ENCODE assay signal across 8 cellular contexts in the genomic region with DNA sequence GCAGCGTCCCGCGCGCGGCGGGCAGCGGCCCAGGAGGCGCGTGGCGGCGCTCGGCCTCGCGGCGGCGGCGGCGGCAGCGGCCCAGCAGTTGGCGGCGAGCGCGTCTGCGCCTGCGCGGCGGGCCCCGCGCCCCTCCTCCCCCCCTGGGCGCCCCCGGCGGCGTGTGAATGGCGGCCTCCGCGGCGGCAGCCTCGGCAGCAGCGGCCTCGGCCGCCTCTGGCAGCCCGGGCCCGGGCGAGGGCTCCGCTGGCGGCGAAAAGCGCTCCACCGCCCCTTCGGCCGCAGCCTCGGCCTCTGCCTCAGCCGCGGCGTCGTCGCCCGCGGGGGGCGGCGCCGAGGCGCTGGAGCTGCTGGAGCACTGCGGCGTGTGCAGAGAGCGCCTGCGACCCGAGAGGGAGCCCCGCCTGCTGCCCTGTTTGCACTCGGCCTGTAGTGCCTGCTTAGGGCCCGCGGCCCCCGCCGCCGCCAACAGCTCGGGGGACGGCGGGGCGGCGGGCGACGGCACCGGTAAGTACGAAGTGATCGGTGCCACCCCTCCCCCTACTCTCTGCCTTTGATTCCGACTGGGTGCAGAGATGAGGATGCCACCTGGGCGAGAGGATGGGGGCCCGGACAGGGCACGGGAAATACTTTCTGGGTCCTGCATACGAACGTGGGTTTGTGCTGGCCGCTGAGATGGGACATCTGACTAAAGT. TPM values are rescaled to one million over a fixed set of nuclear protein-coding genes. Genes with fewer than 3 reads are reported as not detected.
DNase-seq lines count a peak whose midpoint lies in the region; ATAC-seq, FAIRE-seq and TF ChIP-seq lines count a peak whose summit lies in the region.

No MANE protein-coding gene starts in this region.

- no peak for FAIRE-seq in GM12878 (lab: Jason Lieb, UNC)

- H3K36me3 ChIP-seq in GM12878 (ENCODE audit: control insufficient read depth in 2 of 2, insufficient read depth in 2 of 2, low read length in 1 of 2) = peaks cover 27 to 32% of the 10 kb centered on the region in 2 experiments; a peak in 3 of 4 replicates
- peaks cover 12% of the 10 kb centered on the region for H3K36me3 ChIP-seq in kidney epithelial cell (ENCODE audit: control insufficient read depth, insufficient read depth, low read length)

- no TSS peak for BruUV-seq in GM12878 (replicated peaks; lab: Mats Ljungman, UMichigan)

- no peak for TF ChIP-seq CTCF in GM12865 (IDR thresholded peaks at IDR 0.05; ENCODE audit: insufficient read depth, low read depth, low read length, missing control alignments)
- TF ChIP-seq CTCF in NB4 (IDR thresholded peaks at IDR 0.05; ENCODE audit: low read depth, low read length) = no peak
- TF ChIP-seq CTCF in GM12878 (IDR thresholded peaks at IDR 0.05 in 2 of 3, conservative IDR thresholded peaks at IDR 0.05 in 1 of 3; ENCODE audit: control insufficient read depth in 2 of 3, extremely low read depth in 1 of 3, insufficient read depth in 1 of 3, low read depth in 3 of 3, low read length in 3 of 3) = no peak
- no peak for TF ChIP-seq CTCF in kidney epithelial cell (IDR thresholded peaks at IDR 0.05; ENCODE audit: insufficient read depth, low read length, poor library complexity, severe bottlenecking)

- POLR2A ChIA-PET in GM12878 (lab: Charles Lee) = interaction anchor here (0.5 to 3.6 kb wide), 15 partner anchors 10 to 1161 kb away, joined by 3 to 41 read pairs (median 4); a partner anchor contains a TSS

- H3K4me2 ChIP-seq in GM12878 (ENCODE audit: control insufficient read depth, insufficient read depth) = peak overlapping the region; percentile 100; the same call in 1 of the 2 replicates

- DNase-seq in GM12865 (ENCODE audit: low read depth) (peak; percentile 72), HCEC 1CT (peak; percentile 39), NB4 (ENCODE audit: low read depth) (no peak), GM12878 (ENCODE audit: low read depth, low spot score) (no peak), kidney epithelial cell (ENCODE audit: low read depth) (no peak), NCI-H524 (lab: John Stamatoyannopoulos, UW) (no peak), NCI-H1694 (lab: John Stamatoyannopoulos, UW) (no peak)
- DNase-seq in stimulated activated CD8-positive, alpha-beta memory T cell treated with anti-CD3 and anti-CD28 coated beads, Interleukin-15, amount 100 ng/mL, for 48 hours (ENCODE audit: low read depth in 2 of 2) = peak; percentile 64 to 65

- SMC1A ChIA-PET in GM12878 (lab: Charles Lee; ENCODE audit: uncharacterized antibody, unreplicated experiment) = interaction anchor here (1.0 to 3.2 kb wide), 5 partner anchors 8 to 31 kb away, joined by 3 to 14 read pairs (median 7); a partner anchor contains a TSS

- CTCF ChIA-PET in GM12878 (lab: Yijun Ruan, JAX) = interaction anchor here (1.0 to 3.0 kb wide), 6 partner anchors 9 to 33 kb away, joined by 3 to 21 read pairs (median 4); a partner anchor contains a TSS

- TF ChIP-seq EP300 in GM12878 (IDR thresholded peaks at IDR 0.05; ENCODE audit: borderline replicate concordance in 1 of 2, control insufficient read depth in 1 of 2, low read depth in 2 of 2, low read length in 2 of 2) = no peak

- H3K27me3 ChIP-seq in GM12878 (replicated peaks in 1 of 2; ENCODE audit: control insufficient read depth in 2 of 2, insufficient read depth in 2 of 2, low read length in 1 of 2) (no peaks in the 10 kb centered on the region; a peak in 1 of 4 replicates), kidney epithelial cell (ENCODE audit: control insufficient read depth, insufficient read depth, low read length) (peaks cover 3% of the 10 kb centered on the region)

- TF ChIP-seq POLR2A in NB4 (IDR thresholded peaks at IDR 0.05; ENCODE audit: extremely low read depth, insufficient read length) (no peak), GM12878 (IDR thresholded peaks at IDR 0.05; ENCODE audit: low read depth, low read length) (peak; percentile 16)

- peak; percentile 37 for ATAC-seq in GM12878

- peak overlapping the region; percentile 92 for H3K9ac ChIP-seq in GM12878 (ENCODE audit: control insufficient read depth, insufficient read depth, low read length)

- H3K4me1 ChIP-seq in GM12878 (ENCODE audit: control insufficient read depth, insufficient read depth, low read length) = peaks cover 8% of the 10 kb centered on the region

- WGBS in GM12878 (ENCODE audit: insufficient coverage, insufficient replicate concordance, low lambda C conversion rate, missing lambda C conversion rate) = under 1% methylated on average over 33 of the region's 92 CpGs

- peaks cover 19% of the 10 kb centered on the region for H4K20me1 ChIP-seq in GM12878 (ENCODE audit: control insufficient read depth, insufficient read depth)

- intact Hi-C loops in GM12878 (cut with micrococcal nuclease; ENCODE audit: unreplicated experiment) = loop anchor here (1.0 to 2.0 kb wide), 2 partner anchors 11 to 28 kb away; a partner anchor contains a TSS

- RAD21 ChIA-PET in GM12878 (lab: Charles Lee; ENCODE audit: unreplicated experiment) = interaction anchor here (0.8 to 2.6 kb wide), 5 partner anchors 10 to 30 kb away, joined by 3 to 25 read pairs (median 4); a partner anchor contains a TSS

- H3K9me3 ChIP-seq in GM12878 (replicated peaks; ENCODE audit: control insufficient read depth, insufficient read depth, low read length) = no peaks in the 10 kb centered on the region

- H3K27ac ChIP-seq in GM12878 (ENCODE audit: control insufficient read depth, insufficient read depth) = peak overlapping the region; percentile 78

- H2AFZ ChIP-seq in GM12878 (ENCODE audit: control insufficient read depth, low read depth, low read length) = peak overlapping the region; percentile 71

- H3K4me3 ChIP-seq in GM12865 (ENCODE audit: low read depth, low read length) (peak overlapping the region; percentile 76), NB4 (ENCODE audit: low read depth, low read length) (peak overlapping the region; percentile 93), GM12878 (peak overlapping the region; percentile 92), kidney epithelial cell (ENCODE audit: low read depth, low read length) (peak overlapping the region; percentile 90)

- TF ChIP-seq RAD21 in GM12878 (IDR thresholded peaks at IDR 0.05; ENCODE audit: insufficient read depth, low read depth, low read length) = no peak

- peaks cover 37% of the 10 kb centered on the region for H3K79me2 ChIP-seq in GM12878 (ENCODE audit: control insufficient read depth, insufficient read depth, low read length)

- in situ Hi-C loops in GM12878 (cut with MboI) = no loop called here

RNA-seq across cellular contexts. Expression of a gene that starts 0.9 kb away (rescaled TPM):
- total RNA-seq in GM12878 (2013; cell fraction: nucleolus; rRNA removed) = 166 and 167 TPM in 2 replicates
- total RNA-seq in GM12878 (2014; rRNA removed) (569 and 650 TPM in 2 replicates), GM12878 (2014; rRNA removed; fragmentation: Illumina TruSeq; extraction: Trizol) (256 and 311 TPM in 2 replicates), GM12878 (2021) (492 and 503 TPM in 2 replicates), kidney epithelial cell (381 and 470 TPM in 2 replicates)
- 313 TPM for polyA plus RNA-seq in GM12878 (2011; ENCODE audit: low read depth)
- polyA plus RNA-seq in GM12878 (2011; rRNA removed) (167 and 420 TPM in 2 replicates), GM12878 (2014; fragmentation: Illumina TruSeq; extraction: Trizol) (147 and 280 TPM in 2 replicates), GM12878 (2014; fragmentation: Nextera tagmentation; extraction: Ambion mirVana) (10 to 100 TPM in 1 of 2 experiments, 1 to 10 TPM in 1; 5.0 to 32.5 TPM), GM12878 (2014; rRNA removed) (363 and 502 TPM in 2 replicates), GM12878 (2016; fragmentation: Nextera tagmentation; extraction: Ambion mirVana) (10 to 100 TPM; 82.9 to 91.1 TPM)
- polyA plus RNA-seq in GM12878 (2011; cell fraction: cytosol; rRNA removed) = 459 and 854 TPM in 2 replicates
- 1,223 and 1,590 TPM in 2 replicates for polyA plus RNA-seq in GM12878 (2011; cell fraction: nucleus; rRNA removed)
- polyA plus RNA-seq in GM12878 (2012) = 410 and 474 TPM in 2 replicates
- polyA minus RNA-seq in GM12878 (2011; rRNA and poly(A)+ RNA removed) = 1,048 and 1,483 TPM in 2 replicates
- 474 and 545 TPM in 2 replicates for polyA minus RNA-seq in GM12878 (2011; cell fraction: cytosol; rRNA and poly(A)+ RNA removed)
- 282 and 438 TPM in 2 replicates for polyA minus RNA-seq in GM12878 (2011; cell fraction: nucleus; rRNA and poly(A)+ RNA removed)

RNA-seq across cellular contexts. Expression of a gene that starts 10.2 kb away (rescaled TPM):
- 14.9 and 17.2 TPM in 2 replicates for total RNA-seq in GM12878 (2013; cell fraction: nucleolus; rRNA removed)
- total RNA-seq in GM12878 (2014; rRNA removed) (89.3 and 92.8 TPM in 2 replicates), GM12878 (2014; rRNA removed; fragmentation: Illumina TruSeq; extraction: Trizol) (89.3 and 95.0 TPM in 2 replicates), GM12878 (2021) (98.5 and 105 TPM in 2 replicates), kidney epithelial cell (139 and 154 TPM in 2 replicates)
- 83.1 TPM for polyA plus RNA-seq in GM12878 (2011; ENCODE audit: low read depth)
- polyA plus RNA-seq in GM12878 (2011; rRNA removed) (92.3 and 102 TPM in 2 replicates), GM12878 (2014; fragmentation: Illumina TruSeq; extraction: Trizol) (85.9 and 117 TPM in 2 replicates), GM12878 (2014; fragmentation: Nextera tagmentation; extraction: Ambion mirVana) (100 to 1,000 TPM in 1 of 2 experiments, 10 to 100 TPM in 1; 69.5 to 117 TPM), GM12878 (2014; rRNA removed) (168 and 172 TPM in 2 replicates), GM12878 (2016; fragmentation: Nextera tagmentation; extraction: Ambion mirVana) (100 to 1,000 TPM; 136 to 147 TPM)
- polyA plus RNA-seq in GM12878 (2011; cell fraction: cytosol; rRNA removed) = 130 and 146 TPM in 2 replicates
- 107 and 114 TPM in 2 replicates for polyA plus RNA-seq in GM12878 (2011; cell fraction: nucleus; rRNA removed)
- polyA plus RNA-seq in GM12878 (2012) = 117 and 138 TPM in 2 replicates
- 101 and 130 TPM in 2 replicates for polyA minus RNA-seq in GM12878 (2011; rRNA and poly(A)+ RNA removed)
- 36.1 and 36.4 TPM in 2 replicates for polyA minus RNA-seq in GM12878 (2011; cell fraction: cytosol; rRNA and poly(A)+ RNA removed)
- polyA minus RNA-seq in GM12878 (2011; cell fraction: nucleus; rRNA and poly(A)+ RNA removed) = 20.6 and 31.1 TPM in 2 replicates

RNA-seq across cellular contexts. Expression of a gene that starts 13.7 kb away (rescaled TPM):
- total RNA-seq in GM12878 (2013; cell fraction: nucleolus; rRNA removed) = 10.2 and 13.8 TPM in 2 replicates
- total RNA-seq in GM12878 (2014; rRNA removed) = 68.6 and 95.2 TPM in 2 replicates
- total RNA-seq in GM12878 (2014; rRNA removed; fragmentation: Illumina TruSeq; extraction: Trizol) = 61.7 and 66.8 TPM in 2 replicates
- 100 and 105 TPM in 2 replicates for total RNA-seq in GM12878 (2021)
- 73.3 TPM for polyA plus RNA-seq in GM12878 (2011; ENCODE audit: low read depth)
- polyA plus RNA-seq in GM12878 (2011; rRNA removed) = 55.6 and 92.7 TPM in 2 replicates
- 70.2 and 75.4 TPM in 2 replicates for polyA plus RNA-seq in GM12878 (2011; cell fraction: cytosol; rRNA removed)
- 82.4 and 83.2 TPM in 2 replicates for polyA plus RNA-seq in GM12878 (2011; cell fraction: nucleus; rRNA removed)
- polyA plus RNA-seq in GM12878 (2012) = 67.6 and 88.6 TPM in 2 replicates
- 105 and 127 TPM in 2 replicates for polyA plus RNA-seq in GM12878 (2014; fragmentation: Illumina TruSeq; extraction: Trizol)
- 1 to 10 TPM; 1.4 to 1.7 TPM for polyA plus RNA-seq in GM12878 (2014; fragmentation: Nextera tagmentation; extraction: Ambion mirVana)
- 81.0 and 87.0 TPM in 2 replicates for polyA plus RNA-seq in GM12878 (2014; rRNA removed)
- 10 to 100 TPM in 1 of 2 experiments, 1 to 10 TPM in 1; 9.6 to 11.3 TPM for polyA plus RNA-seq in GM12878 (2016; fragmentation: Nextera tagmentation; extraction: Ambion mirVana)
- 66.9 and 72.9 TPM in 2 replicates for polyA minus RNA-seq in GM12878 (2011; rRNA and poly(A)+ RNA removed)
- polyA minus RNA-seq in GM12878 (2011; cell fraction: cytosol; rRNA and poly(A)+ RNA removed) = 25.3 and 33.7 TPM in 2 replicates
- 17.0 and 18.6 TPM in 2 replicates for polyA minus RNA-seq in GM12878 (2011; cell fraction: nucleus; rRNA and poly(A)+ RNA removed)
- 50.3 and 58.2 TPM in 2 replicates for total RNA-seq in kidney epithelial cell

RNA-seq across cellular contexts. Expression of a gene that starts 25.1 kb away (rescaled TPM):
- total RNA-seq in GM12878 (2013; cell fraction: nucleolus; rRNA removed) = 15.6 and 15.7 TPM in 2 replicates
- total RNA-seq in GM12878 (2014; rRNA removed) (4.5 and 6.1 TPM in 2 replicates), GM12878 (2014; rRNA removed; fragmentation: Illumina TruSeq; extraction: Trizol) (1.2 and 1.7 TPM in 2 replicates), GM12878 (2021) (12.7 and 17.2 TPM in 2 replicates), kidney epithelial cell (15.6 and 16.2 TPM in 2 replicates)
- polyA plus RNA-seq in GM12878 (2011; ENCODE audit: low read depth) = 1.9 TPM
- polyA plus RNA-seq in GM12878 (2011; rRNA removed) (0.72 and 2.4 TPM in 2 replicates), GM12878 (2014; fragmentation: Illumina TruSeq; extraction: Trizol) (0.13 and 1.2 TPM in 2 replicates), GM12878 (2014; fragmentation: Nextera tagmentation; extraction: Ambion mirVana) (under 1 TPM; 0.29 to 0.33 TPM), GM12878 (2014; rRNA removed) (7.7 and 8.0 TPM in 2 replicates), GM12878 (2016; fragmentation: Nextera tagmentation; extraction: Ambion mirVana) (10 to 100 TPM; 13.9 to 14.3 TPM)
- 4.0 and 5.1 TPM in 2 replicates for polyA plus RNA-seq in GM12878 (2011; cell fraction: cytosol; rRNA removed)
- polyA plus RNA-seq in GM12878 (2011; cell fraction: nucleus; rRNA removed) = 8.5 and 13.4 TPM in 2 replicates
- polyA plus RNA-seq in GM12878 (2012) = 10.1 TPM in 2 replicates
- polyA minus RNA-seq in GM12878 (2011; rRNA and poly(A)+ RNA removed) = 1.8 and 5.1 TPM in 2 replicates
- polyA minus RNA-seq in GM12878 (2011; cell fraction: cytosol; rRNA and poly(A)+ RNA removed) = 3.8 and 4.0 TPM in 2 replicates
- 7.6 and 15.4 TPM in 2 replicates for polyA minus RNA-seq in GM12878 (2011; cell fraction: nucleus; rRNA and poly(A)+ RNA removed)

RNA-seq across cellular contexts. Expression of a gene that starts 28.4 kb away (rescaled TPM):
- total RNA-seq in GM12878 (2013; cell fraction: nucleolus; rRNA removed) = 64.7 and 67.2 TPM in 2 replicates
- 6.9 and 7.7 TPM in 2 replicates for total RNA-seq in GM12878 (2014; rRNA removed)
- 3.3 and 3.6 TPM in 2 replicates for total RNA-seq in GM12878 (2014; rRNA removed; fragmentation: Illumina TruSeq; extraction: Trizol)
- 9.1 and 12.4 TPM in 2 replicates for total RNA-seq in GM12878 (2021)
- polyA plus RNA-seq in GM12878 (2011; ENCODE audit: low read depth) = 5.9 TPM
- polyA plus RNA-seq in GM12878 (2011; rRNA removed) = 7.4 and 9.3 TPM in 2 replicates
- 8.4 and 16.1 TPM in 2 replicates for polyA plus RNA-seq in GM12878 (2011; cell fraction: cytosol; rRNA removed)
- 104 and 129 TPM in 2 replicates for polyA plus RNA-seq in GM12878 (2011; cell fraction: nucleus; rRNA removed)
- polyA plus RNA-seq in GM12878 (2012) = 12.4 and 12.7 TPM in 2 replicates
- 6.0 and 6.8 TPM in 2 replicates for polyA plus RNA-seq in GM12878 (2014; fragmentation: Illumina TruSeq; extraction: Trizol)
- under 1 TPM; 0.38 to 0.64 TPM for polyA plus RNA-seq in GM12878 (2014; fragmentation: Nextera tagmentation; extraction: Ambion mirVana)
- polyA plus RNA-seq in GM12878 (2014; rRNA removed) = 14.7 and 16.6 TPM in 2 replicates
- 1 to 10 TPM; 6.8 to 7.6 TPM for polyA plus RNA-seq in GM12878 (2016; fragmentation: Nextera tagmentation; extraction: Ambion mirVana)
- 7.3 and 13.7 TPM in 2 replicates for polyA minus RNA-seq in GM12878 (2011; rRNA and poly(A)+ RNA removed)
- 4.4 and 5.0 TPM in 2 replicates for polyA minus RNA-seq in GM12878 (2011; cell fraction: cytosol; rRNA and poly(A)+ RNA removed)
- 13.8 and 25.1 TPM in 2 replicates for polyA minus RNA-seq in GM12878 (2011; cell fraction: nucleus; rRNA and poly(A)+ RNA removed)
- total RNA-seq in kidney epithelial cell = 14.6 and 19.3 TPM in 2 replicates

Comparison
In these comparisons a context has a peak if more than half of its experiments do, and no peak if none do; other contexts are left out.
1. DNase-seq: peak in GM12865 (single experiment), HCEC 1CT (single experiment) and stimulated activated CD8-positive, alpha-beta memory T cell treated with anti-CD3 and anti-CD28 coated beads, Interleukin-15, amount 100 ng/mL, for 48 hours (2 of 2); none in NB4 (single experiment), GM12878 (single experiment), kidney epithelial cell (single experiment), NCI-H524 (0 of 2) and NCI-H1694 (single experiment).
2. Peak in every context shown above with its lines, with median percentiles within 50 percentile points of each other: H3K4me3 ChIP-seq.